In genomic region chr13:79995334-79995733, GRCh38 we compare ENCODE assay signal across 10 cellular contexts.
DNase-seq lines count a peak whose midpoint lies in the region; ATAC-seq, FAIRE-seq and TF ChIP-seq lines count a peak whose summit lies in the region.
"Had no signal": no experiment of that assay in that cellular context is flagged by ENCODE, and none has a peak within 500 bp of the region (broad histone marks: within the 10 kb centered on the region; RNA-seq: fewer than 3 reads in every experiment).

No MANE protein-coding gene starts in this region.

- no peaks in the 10 kb centered on the region for H3K36me3 ChIP-seq in brain microvascular endothelial cell (replicated peaks)
- H3K36me3 ChIP-seq in keratinocyte (ENCODE audit: control insufficient read depth in 2 of 2, extremely low read depth in 1 of 2, insufficient read depth in 2 of 2, low read length in 2 of 2): no peaks in the 10 kb centered on the region
- no peaks in the 10 kb centered on the region for H3K36me3 ChIP-seq in thyroid gland

- FAIRE-seq in keratinocyte (lab: Jason Lieb, UNC): peak; percentile 55

- in situ Hi-C loops in ACHN (cut with HindIII; ENCODE audit: low pct_ligation_motif_present, low pct_unique_long_range_greater_than_20kb, low sequenced_read_pairs) (no loop called here), brain microvascular endothelial cell (cut with HindIII; ENCODE audit: low pct_ligation_motif_present, low sequenced_read_pairs) (no loop called here)

- H3K79me2 ChIP-seq in keratinocyte (ENCODE audit: control insufficient read depth, insufficient read depth, low read length): no peaks in the 10 kb centered on the region

- DNase-seq in ACHN (peak; percentile 24), HS-5 (ENCODE audit: low read depth) (peak; percentile 41), brain microvascular endothelial cell (peak; percentile 75), keratinocyte (ENCODE audit: low read depth, low spot score) (peak; percentile 40), thyroid gland (no peak), GM10248 (ENCODE audit: extremely low spot score) (no peak)
- DNase-seq: H7, NCI-H1092 had no signal

- POLR2A ChIA-PET in GM10248 (lab: Yijun Ruan, JAX): no interaction called here

- H3K4me1 ChIP-seq in keratinocyte (ENCODE audit: control insufficient read depth, extremely low read depth, insufficient read depth, low read length): peaks cover 3% of the 10 kb centered on the region
- peaks cover 0 to 3% of the 10 kb centered on the region in 2 donors for H3K4me1 ChIP-seq in thyroid gland

- TF ChIP-seq POLR2A in thyroid gland (IDR thresholded peaks at IDR 0.05): no peak

- H3K9me1 ChIP-seq in keratinocyte (ENCODE audit: control insufficient read depth, extremely low read depth, insufficient read depth, low read length): no peaks in the 10 kb centered on the region

- intact Hi-C loops in thyroid gland (cut with DNase I): no loop called here

- no peak overlapping the region for H2AFZ ChIP-seq in keratinocyte (ENCODE audit: control insufficient read depth, low read length)

- H3K27ac ChIP-seq in brain microvascular endothelial cell (no peak overlapping the region), keratinocyte (ENCODE audit: control insufficient read depth, insufficient read depth, low read length) (peak overlapping the region; percentile 34), thyroid gland (no peak overlapping the region)

- dilution Hi-C loops in keratinocyte (cut with MboI; ENCODE audit: extremely low pct_ligation_motif_present, low sequenced_read_pairs): no loop called here

- H3K9me3 ChIP-seq in keratinocyte (ENCODE audit: control insufficient read depth, low read depth, low read length) (no peaks in the 10 kb centered on the region), thyroid gland (no peaks in the 10 kb centered on the region)

- no peaks in the 10 kb centered on the region for H4K20me1 ChIP-seq in keratinocyte (ENCODE audit: control insufficient read depth, extremely low read depth, insufficient read depth, low read length)

- no peak overlapping the region for H3K4me2 ChIP-seq in keratinocyte (ENCODE audit: control insufficient read depth, extremely low read depth, insufficient read depth, low read depth, low read length)

- CTCF ChIA-PET in GM10248 (lab: Yijun Ruan, JAX): no interaction called here

- no peak overlapping the region for H3K4me3 ChIP-seq in brain microvascular endothelial cell (ENCODE audit: low read depth, low read length)
- H3K4me3 ChIP-seq in keratinocyte (ENCODE audit: control insufficient read depth in 2 of 3, extremely low read depth in 1 of 3, insufficient read depth in 2 of 3, low read depth in 1 of 3, low read length in 3 of 3): no peak overlapping the region
- no peak overlapping the region for H3K4me3 ChIP-seq in thyroid gland (replicated peaks in 1 of 3)

- H3K9ac ChIP-seq in keratinocyte (ENCODE audit: control insufficient read depth, extremely low read depth, insufficient read depth, low read length): no peak overlapping the region

- no peak for ATAC-seq in HG02884 (IDR thresholded peaks at IDR 0.05; ENCODE audit: unreplicated experiment)
- no peak for ATAC-seq in GM19397 (IDR thresholded peaks at IDR 0.05; ENCODE audit: unreplicated experiment)

- TF ChIP-seq CTCF in brain microvascular endothelial cell (IDR thresholded peaks at IDR 0.05; ENCODE audit: low read depth, low read length, missing control alignments) (no peak), keratinocyte (optimal IDR thresholded peaks at IDR 0.05 in 1 of 3, IDR thresholded peaks at IDR 0.05 in 1 of 3, conservative IDR thresholded peaks at IDR 0.05 in 1 of 3; ENCODE audit: extremely low read depth in 1 of 3, insufficient read depth in 2 of 3, low read length in 3 of 3) (no peak), thyroid gland (IDR thresholded peaks at IDR 0.05) (no peak), GM10248 (IDR thresholded peaks at IDR 0.05; ENCODE audit: control extremely low read depth, extremely low read depth, low read depth, missing control alignments) (no peak)

- H3K27me3 ChIP-seq in brain microvascular endothelial cell (replicated peaks): no peaks in the 10 kb centered on the region
- no peaks in the 10 kb centered on the region for H3K27me3 ChIP-seq in keratinocyte (ENCODE audit: control insufficient read depth, extremely low read depth, insufficient read depth, low read length)
- no peaks in the 10 kb centered on the region for H3K27me3 ChIP-seq in thyroid gland

Comparison
In these comparisons a context has a peak if more than half of its experiments do, and no peak if none do; other contexts are left out.
1. DNase-seq: peak in ACHN (single experiment), HS-5 (single experiment), brain microvascular endothelial cell (single experiment) and keratinocyte (single experiment); none in thyroid gland (0 of 2) and GM10248 (single experiment).